ENCODE assay signal across 4 cellular contexts in genomic region chr11:30192620-30193019, GRCh38. TPM values are rescaled to one million over a fixed set of nuclear protein-coding genes. Genes with fewer than 3 reads are reported as not detected.
"Had no signal": no experiment of that assay in that cellular context is flagged by ENCODE, and none has a peak within 500 bp of the region (broad histone marks: within the 10 kb centered on the region; RNA-seq: fewer than 3 reads in every experiment).

No MANE protein-coding gene starts in this region.

- DNase-seq: GDM1, GF-D8 had no signal

- ATAC-seq: GM12878 had no signal

- H3K4me3 ChIP-seq: GM12878 had no signal

RNA-seq across cellular contexts. Expression of gene FSHB, which starts 38.2 kb away (rescaled TPM):
- total RNA-seq: G401, GM12878 had no signal
- polyA plus RNA-seq: GM12878 had no signal
